ENCODE assay signal across 8 cellular contexts in genomic region chr5:134874831-134875655, GRCh38. TPM values are rescaled to one million over a fixed set of nuclear protein-coding genes. Genes with fewer than 3 reads are reported as not detected.
A peak's percentile ranks its signal among the peaks of the same experiment; 100 is the strongest.
DNase-seq lines count a peak whose midpoint lies in the region; ATAC-seq and TF ChIP-seq lines count a peak whose summit lies in the region.

No MANE protein-coding gene starts in this region.

- H3K9ac ChIP-seq in OCI-LY3 (ENCODE audit: low read length), result peak overlapping the region; percentile 92

- 10 to 13% methylated on average over 18 to 20 of the region's 20 CpGs for WGBS in thyroid gland, 2 donors

- peak overlapping the region; percentile 95 to 99 (median 98) for H3K4me3 Mint-ChIP-seq in nephron

- peak; percentile 22 for ATAC-seq in HG03064 (IDR thresholded peaks at IDR 0.05; ENCODE audit: low read depth, unreplicated experiment)
- ATAC-seq in foreskin keratinocyte, result peak; percentile 79

- TF ChIP-seq CTCF in OCI-LY3 (IDR thresholded peaks at IDR 0.05; ENCODE audit: low read depth, low read length) (no peak), foreskin keratinocyte (conservative IDR thresholded peaks at IDR 0.05) (no peak), nephron (IDR thresholded peaks at IDR 0.05; ENCODE audit: unreplicated experiment in 3 of 3) (no peak), thyroid gland (IDR thresholded peaks at IDR 0.05) (no peak)

- H3K36me3 ChIP-seq in OCI-LY3 (replicated peaks; ENCODE audit: low read depth, low read length) (peaks cover 3% of the 10 kb centered on the region), thyroid gland (no peaks in the 10 kb centered on the region)

- no peaks in the 10 kb centered on the region for H3K9me3 Mint-ChIP-seq in nephron

- H3K4me2 ChIP-seq in OCI-LY3 (ENCODE audit: low read length), result peak overlapping the region; percentile 85

- H3K79me2 ChIP-seq in OCI-LY3 (ENCODE audit: low read length), result peaks cover 50% of the 10 kb centered on the region

- peak overlapping the region; percentile 43 for H2AFZ ChIP-seq in OCI-LY3 (ENCODE audit: low read depth, low read length)

- H3K4me1 ChIP-seq in OCI-LY3 (ENCODE audit: low read length) (peaks cover 8% of the 10 kb centered on the region), foreskin keratinocyte (peaks cover 4% of the 10 kb centered on the region), thyroid gland (peaks cover 33 to 51% of the 10 kb centered on the region in 2 donors)

- intact Hi-C loops in thyroid gland (cut with DNase I), result no loop called here

- peaks cover 21% of the 10 kb centered on the region for H3K4me1 Mint-ChIP-seq in nephron

- DNase-seq in SIG-M5 treated with dmso at 0.1 percent for 504 hours (lab: John Stamatoyannopoulos, UW; ENCODE audit: unreplicated experiment) (peak; percentile 34), SIG-M5 (lab: John Stamatoyannopoulos, UW) (no peak), foreskin keratinocyte (peak; percentile 52 to 71), thyroid gland (peak; percentile 39 to 45)
- DNase-seq in activated naive CD4-positive, alpha-beta T cell treated with Interleukin-2 at 50 U/mL for 16 hours, result peak; percentile 52

- no peaks in the 10 kb centered on the region for H3K27me3 Mint-ChIP-seq in nephron (ENCODE audit: low read depth)

- peaks cover 18% of the 10 kb centered on the region for H3K36me3 Mint-ChIP-seq in nephron (ENCODE audit: low read depth)

- H3K27me3 ChIP-seq in OCI-LY3 (ENCODE audit: low read depth, low read length), result no peaks in the 10 kb centered on the region
- H3K27me3 ChIP-seq in foreskin keratinocyte, result no peaks in the 10 kb centered on the region
- no peaks in the 10 kb centered on the region for H3K27me3 ChIP-seq in thyroid gland

- no peaks in the 10 kb centered on the region for H4K20me1 ChIP-seq in OCI-LY3 (ENCODE audit: insufficient read depth, low read length)

- H3K4me3 ChIP-seq in OCI-LY3 (ENCODE audit: low read length), result peak overlapping the region; percentile 90
- H3K4me3 ChIP-seq in thyroid gland (replicated peaks in 1 of 3), result peak overlapping the region; percentile 16 to 91 (median 77)

- H3K9me3 ChIP-seq in OCI-LY3 (ENCODE audit: insufficient read depth, low read length), result no peaks in the 10 kb centered on the region
- H3K9me3 ChIP-seq in thyroid gland, result no peaks in the 10 kb centered on the region

- H3K27ac Mint-ChIP-seq in nephron, result peak overlapping the region; percentile 99 to 100 (median 99)

- H3K27ac ChIP-seq in OCI-LY3 (ENCODE audit: low read length), result peak overlapping the region; percentile 65
- peak overlapping the region; percentile 57 for H3K27ac ChIP-seq in foreskin keratinocyte
- H3K27ac ChIP-seq in thyroid gland, result peak overlapping the region; percentile 89 to 94 (median 91)

- peak in 1 of 2 donors; percentile 12 for TF ChIP-seq POLR2A in thyroid gland (IDR thresholded peaks at IDR 0.05)

RNA-seq across cellular contexts. Expression of gene TXNDC15, which starts 0.9 kb away (rescaled TPM):
- total RNA-seq in foreskin keratinocyte (29.9 and 31.0 TPM in 2 replicates), thyroid gland (100 to 1,000 TPM; 133 to 183 (median 153) TPM)
- 28.1 and 30.5 TPM in 2 replicates for polyA plus RNA-seq in foreskin keratinocyte

RNA-seq across cellular contexts. Expression of gene C5orf24, which starts 29.3 kb away (rescaled TPM):
- total RNA-seq in foreskin keratinocyte (23.8 and 24.1 TPM in 2 replicates), thyroid gland (10 to 100 TPM; 52.5 to 66.6 (median 61.0) TPM)
- polyA plus RNA-seq in foreskin keratinocyte, result 8.5 and 9.8 TPM in 2 replicates

RNA-seq across cellular contexts. Expression of gene PCBD2, which starts 29.9 kb away (rescaled TPM):
- 4.6 and 4.8 TPM in 2 replicates for total RNA-seq in foreskin keratinocyte
- 4.0 and 4.1 TPM in 2 replicates for polyA plus RNA-seq in foreskin keratinocyte
- 10 to 100 TPM; 12.6 to 24.4 (median 17.7) TPM for total RNA-seq in thyroid gland
